ENCODE assay signal across 28 cellular contexts in genomic region chr6:3249821-3250220, GRCh38.
"Had no signal": no experiment of that assay in that cellular context is flagged by ENCODE, and none has a peak within 500 bp of the region (broad histone marks: within the 10 kb centered on the region; RNA-seq: fewer than 3 reads in every experiment).

No MANE protein-coding gene starts in this region.

- H3K9me3 Mint-ChIP-seq: dendritic cell treated with granulocyte-macrophage colony-stimulating factor and Interleukin-4, amounts not matched to agents 40 ng/mL and 50 ng/mL, for 4 days; nephron progenitor cell; stimulated activated effector memory CD8-positive, alpha-beta T cell treated with anti-CD3 and anti-CD28 coated beads, Interleukin-12 subunit alpha, Interleukin-12 subunit beta, amount 100 ng/mL, for 72 hours had no signal

- H3K36me3 Mint-ChIP-seq: stimulated activated effector memory CD8-positive, alpha-beta T cell treated with anti-CD3 and anti-CD28 coated beads, Interleukin-12 subunit alpha, Interleukin-12 subunit beta, amount 100 ng/mL, for 72 hours; type B pancreatic cell had no signal

- H3K36me3 ChIP-seq: cardiac muscle cell, right lobe of liver, thoracic aorta, uterus, WERI-Rb-1 had no signal

- H3K9me3 ChIP-seq: mucosa of descending colon, right lobe of liver, thoracic aorta, uterus had no signal

- H3K27ac Mint-ChIP-seq: activated naive CD8-positive, alpha-beta T cell; dendritic cell treated with granulocyte-macrophage colony-stimulating factor and Interleukin-4, amounts not matched to agents 40 ng/mL and 50 ng/mL, for 4 days; endodermal cell; nephron progenitor cell; stimulated activated effector memory CD8-positive, alpha-beta T cell treated with anti-CD3 and anti-CD28 coated beads, Interleukin-12 subunit alpha, Interleukin-12 subunit beta, amount 100 ng/mL, for 72 hours; stimulated activated naive CD8-positive, alpha-beta T cell treated with anti-CD3 and anti-CD28 coated beads, Interleukin-15, Interleukin-2, amounts not matched to agents 100 ng/mL and 50 ng/mL, for 24 hours; T-helper 17 cell; type B pancreatic cell had no signal

- H3K27me3 ChIP-seq: right lobe of liver, uterus had no signal

- H3K4me3 Mint-ChIP-seq: activated naive CD8-positive, alpha-beta T cell; dendritic cell treated with granulocyte-macrophage colony-stimulating factor and Interleukin-4, amounts not matched to agents 40 ng/mL and 50 ng/mL, for 4 days; endodermal cell; nephron progenitor cell; stimulated activated effector memory CD8-positive, alpha-beta T cell treated with anti-CD3 and anti-CD28 coated beads, Interleukin-12 subunit alpha, Interleukin-12 subunit beta, amount 100 ng/mL, for 72 hours; stimulated activated naive CD8-positive, alpha-beta T cell treated with anti-CD3 and anti-CD28 coated beads, Interleukin-15, Interleukin-2, amounts not matched to agents 100 ng/mL and 50 ng/mL, for 24 hours; T-helper 17 cell; type B pancreatic cell had no signal

- H3K4me3 ChIP-seq: cardiac muscle cell, mucosa of descending colon, right lobe of liver, skin epidermis, thoracic aorta, uterus had no signal

- ATAC-seq: activated CD4-positive, CD25-positive, alpha-beta regulatory T cell treated with anti-CD3 and anti-CD28 coated beads, Interleukin-2, amount 50 U/mL, for 24 hours; esophagus mucosa; foreskin keratinocyte; mucosa of descending colon; right lobe of liver; SK-N-SH treated with all-trans-retinoic acid at 6 μM for 48 hours; stimulated activated effector memory CD8-positive, alpha-beta T cell treated with anti-CD3 and anti-CD28 coated beads, Interleukin-12 subunit alpha, Interleukin-12 subunit beta, amount 100 ng/mL, for 72 hours; T-helper 17 cell had no signal

- H3K27ac ChIP-seq: cardiac muscle cell, foreskin keratinocyte, right lobe of liver, skin epidermis, thoracic aorta, uterus, WERI-Rb-1 had no signal

- H3K4me1 ChIP-seq: uterus had no signal

- DNase-seq: activated CD4-positive, alpha-beta T cell treated with anti-CD3 and anti-CD28 coated beads for 48 hours; activated CD4-positive, alpha-beta T cell treated with anti-CD3 and anti-CD28 coated beads, Interleukin-2, amount 50 U/mL, for 48 hours; activated CD8-positive, alpha-beta memory T cell treated with anti-CD3 and anti-CD28 coated beads for 24 hours; activated effector memory CD4-positive, alpha-beta T cell treated with Interleukin-2 at 50 U/mL for 16 hours; activated naive CD4-positive, alpha-beta T cell treated with Interleukin-2 at 50 U/mL for 16 hours; endodermal cell; foreskin keratinocyte; mucosa of descending colon; nephron progenitor cell; occipital lobe; posterior cingulate gyrus; right lobe of liver; stimulated activated CD4-positive, alpha-beta T cell treated with anti-CD3 and anti-CD28 coated beads, Interleukin-4, amount 100 ng/mL, for 24 hours; T-helper 17 cell; T1000; WERI-Rb-1 had no signal
